Comparison of ENCODE assay signal across 26 cellular contexts in the genomic region with DNA sequence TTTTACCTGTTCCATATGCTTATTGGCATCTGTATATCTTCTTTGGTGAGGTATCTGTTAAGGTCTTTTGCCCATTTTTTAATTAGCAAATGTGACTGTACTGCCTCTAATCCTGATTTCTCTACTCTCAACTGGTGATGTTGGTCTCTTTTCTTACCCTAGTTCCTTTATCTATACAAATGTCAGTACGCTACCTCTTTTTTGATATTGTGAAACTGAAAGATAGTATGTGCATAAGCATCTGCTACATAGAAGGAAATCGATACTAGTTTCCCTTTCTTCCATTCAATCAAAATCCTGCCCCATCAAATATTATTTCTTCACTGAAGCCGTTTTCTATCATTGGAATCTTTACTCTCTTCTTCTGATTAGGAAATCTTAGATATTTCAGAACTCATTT.
"Had no signal": no experiment of that assay in that cellular context is flagged by ENCODE, and none has a peak within 500 bp of the region (broad histone marks: within the 10 kb centered on the region; RNA-seq: fewer than 3 reads in every experiment).

No MANE protein-coding gene starts in this region.

- H3K9me3 ChIP-seq: adrenal gland, SJCRH30, SK-N-SH had no signal

- H3K9ac ChIP-seq: SK-N-SH had no signal

- H3K36me3 ChIP-seq: adrenal gland, SJCRH30, WERI-Rb-1 had no signal

- H3K27ac ChIP-seq: adrenal gland, RWPE1, SJCRH30, WERI-Rb-1 had no signal

- H3K4me2 ChIP-seq: SK-N-SH had no signal

- ATAC-seq: activated CD8-positive, alpha-beta T cell treated with anti-CD3 and anti-CD28 coated beads for 36 hours; activated T-cell treated with anti-CD3 and anti-CD28 coated beads, Interleukin-2, amount 50 U/mL, for 72 hours; Panc1 had no signal

- H3K4me3 ChIP-seq: adrenal gland, SJCRH30 had no signal

- H3K4me1 ChIP-seq: adrenal gland, SJCRH30 had no signal

- H3K27me3 ChIP-seq: adrenal gland, SJCRH30 had no signal

- DNase-seq: activated CD4-positive, alpha-beta T cell treated with anti-CD3 and anti-CD28 coated beads for 4 hours; activated CD8-positive, alpha-beta memory T cell treated with anti-CD3 and anti-CD28 coated beads, Interleukin-2, amount 50 U/mL, for 4 hours; activated CD8-positive, alpha-beta T cell treated with anti-CD3 and anti-CD28 coated beads for 36 hours; activated naive CD4-positive, alpha-beta T cell treated with anti-CD3 and anti-CD28 coated beads, Interleukin-2, amount 50 U/mL, for 16 hours; activated naive CD8-positive, alpha-beta T cell treated with anti-CD3 and anti-CD28 coated beads, Interleukin-2, amount 10 ng/mL, durations not matched to agents 7 days and 5 days; activated T-cell treated with anti-CD3 and anti-CD28 coated beads, Interleukin-2, amount 50 U/mL, for 72 hours; adrenal gland; anterior cingulate cortex; cerebellar nuclear complex; NCI-H1092 treated with DMSO at 0.1 percent for 48 hours; NCI-H1417 treated with DMSO at 0.1 percent for 48 hours; NCI-H1694; NCI-H2029; NCI-H2107; NCI-H2171 treated with DMSO at 0.1 percent for 48 hours; NCI-H226; NCI-H526; NCI-H774; OCI-M1; Right ventricle myocardium superior; SJCRH30; SK-N-SH; T-helper 1 cell; WERI-Rb-1 had no signal
